In the genomic region with DNA sequence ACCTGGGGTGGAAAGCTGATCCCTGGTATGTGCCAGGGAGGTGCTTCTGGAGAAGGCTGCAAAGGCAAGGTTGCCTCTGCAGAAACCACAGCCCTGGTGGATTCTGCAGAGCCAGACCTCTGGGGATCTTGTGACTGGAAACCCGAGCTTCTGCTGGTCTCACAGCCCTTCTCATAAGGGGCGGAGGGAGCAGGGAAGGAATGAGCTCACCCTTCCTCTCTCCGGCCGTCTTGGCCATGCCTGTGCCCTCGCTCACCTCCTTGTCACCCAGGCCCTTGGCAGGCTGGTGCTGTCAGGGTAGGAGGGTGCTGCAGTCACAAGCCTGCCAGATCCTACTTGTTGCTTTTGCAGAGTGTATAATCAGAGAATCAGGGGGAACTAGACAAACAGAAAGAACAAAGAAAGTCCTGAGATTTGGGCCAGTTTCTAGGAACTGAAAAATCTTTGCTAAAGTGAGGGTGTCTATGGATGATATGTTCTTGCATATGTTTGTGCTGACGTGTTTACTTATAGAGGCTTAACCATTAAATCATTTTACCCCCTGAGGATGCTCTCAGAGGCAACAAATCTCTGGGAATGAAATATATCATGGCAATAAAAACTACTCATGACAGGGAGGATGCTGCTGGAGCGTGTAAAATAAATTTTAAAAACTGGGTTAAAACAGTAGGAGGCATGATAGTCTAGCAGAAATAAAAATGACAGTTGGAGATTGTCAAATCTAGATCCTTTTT, we compare ENCODE assay signal across 1 cellular context.
TF ChIP-seq lines count a peak whose summit lies in the region.

No MANE protein-coding gene starts in this region.

TF ChIP-seq in HEK293, 187 proteins besides CTCF, POLR2A, EP300 and RAD21 (continued from another document and continues in another):
- TF ChIP-seq ZNF394 (tag by site-specific recombination; IDR thresholded peaks at IDR 0.05; ENCODE audit: borderline replicate concordance) (0 out of 2 replicates have a peak, but pooled peaks have one; percentile 22), FEZF1 (tag by site-specific recombination; IDR thresholded peaks at IDR 0.05) (peak; percentile 78), OSR2 (tag by site-specific recombination; IDR thresholded peaks at IDR 0.05) (peak; percentile 72), ZNF629 (tag by site-specific recombination; IDR thresholded peaks at IDR 0.05) (peak; percentile 78), TRIM28 (IDR thresholded peaks at IDR 0.05; ENCODE audit: borderline replicate concordance, low read length) (peak; percentile 92), ZNF664 (tag by site-specific recombination; IDR thresholded peaks at IDR 0.05) (no peak), ZNF341 (tag by site-specific recombination; IDR thresholded peaks at IDR 0.05; ENCODE audit: low read depth) (peak; percentile 56), ZNF530 (tag by site-specific recombination; IDR thresholded peaks at IDR 0.05; ENCODE audit: low read depth) (no peak), EGR2 (tag by site-specific recombination; IDR thresholded peaks at IDR 0.05; ENCODE audit: low read depth) (no peak), WT1 (tag by site-specific recombination; IDR thresholded peaks at IDR 0.05) (peak; percentile 60; the same call in 1 of the 2 replicates), SP7 (tag by site-specific recombination; IDR thresholded peaks at IDR 0.05) (peak; percentile 97), ZBTB17 (tag by site-specific recombination; IDR thresholded peaks at IDR 0.05) (peak; percentile 93), ZXDB (tag by site-specific recombination; IDR thresholded peaks at IDR 0.05) (0 out of 2 replicates have a peak, but pooled peaks have one; percentile 31), ZNF600 (tag by site-specific recombination; IDR thresholded peaks at IDR 0.05) (peak; percentile 89), GLIS1 (tag by site-specific recombination; IDR thresholded peaks at IDR 0.05) (peak; percentile 83), ZNF571 (tag by site-specific recombination; IDR thresholded peaks at IDR 0.05) (no peak), ZBTB48 (tag by site-specific recombination; IDR thresholded peaks at IDR 0.05) (peak; percentile 84), ZNF391 (tag by site-specific recombination; IDR thresholded peaks at IDR 0.05; ENCODE audit: borderline replicate concordance, low read depth) (0 out of 2 replicates have a peak, but pooled peaks have one; percentile 45), SCRT1 (tag by site-specific recombination; IDR thresholded peaks at IDR 0.05; ENCODE audit: borderline replicate concordance) (peak; percentile 65; the same call in 1 of the 2 replicates), ZNF792 (tag by site-specific recombination; IDR thresholded peaks at IDR 0.05) (no peak), BCL11B (tag by site-specific recombination; IDR thresholded peaks at IDR 0.05; ENCODE audit: low read depth) (no peak; the same call in 1 of the 2 replicates), KLF10 (tag by site-specific recombination; IDR thresholded peaks at IDR 0.05) (0 out of 2 replicates have a peak, but pooled peaks have one; percentile 50), ZNF426 (tag by site-specific recombination; IDR thresholded peaks at IDR 0.05) (no peak), ZNF155 (tag by site-specific recombination; IDR thresholded peaks at IDR 0.05) (no peak), ZNF214 (tag by site-specific recombination; IDR thresholded peaks at IDR 0.05; ENCODE audit: borderline replicate concordance) (no peak), ZNF555 (tag by site-specific recombination; conservative IDR thresholded peaks at IDR 0.05) (no peak), IKZF3 (tag by site-specific recombination; IDR thresholded peaks at IDR 0.05) (peak; percentile 63; the same call in 1 of the 2 replicates), ZNF2 (tag by site-specific recombination; IDR thresholded peaks at IDR 0.05) (peak; percentile 56; the same call in 1 of the 2 replicates)
- TF ChIP-seq, protein P1, sequence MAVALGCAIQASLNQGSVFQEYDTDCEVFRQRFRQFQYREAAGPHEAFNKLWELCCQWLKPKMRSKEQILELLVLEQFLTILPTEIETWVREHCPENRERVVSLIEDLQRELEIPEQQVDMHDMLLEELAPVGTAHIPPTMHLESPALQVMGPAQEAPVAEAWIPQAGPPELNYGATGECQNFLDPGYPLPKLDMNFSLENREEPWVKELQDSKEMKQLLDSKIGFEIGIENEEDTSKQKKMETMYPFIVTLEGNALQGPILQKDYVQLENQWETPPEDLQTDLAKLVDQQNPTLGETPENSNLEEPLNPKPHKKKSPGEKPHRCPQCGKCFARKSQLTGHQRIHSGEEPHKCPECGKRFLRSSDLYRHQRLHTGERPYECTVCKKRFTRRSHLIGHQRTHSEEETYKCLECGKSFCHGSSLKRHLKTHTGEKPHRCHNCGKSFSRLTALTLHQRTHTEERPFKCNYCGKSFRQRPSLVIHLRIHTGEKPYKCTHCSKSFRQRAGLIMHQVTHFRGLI (tag by site-specific recombination; IDR thresholded peaks at IDR 0.05): no peak
- TF ChIP-seq, protein P2, sequence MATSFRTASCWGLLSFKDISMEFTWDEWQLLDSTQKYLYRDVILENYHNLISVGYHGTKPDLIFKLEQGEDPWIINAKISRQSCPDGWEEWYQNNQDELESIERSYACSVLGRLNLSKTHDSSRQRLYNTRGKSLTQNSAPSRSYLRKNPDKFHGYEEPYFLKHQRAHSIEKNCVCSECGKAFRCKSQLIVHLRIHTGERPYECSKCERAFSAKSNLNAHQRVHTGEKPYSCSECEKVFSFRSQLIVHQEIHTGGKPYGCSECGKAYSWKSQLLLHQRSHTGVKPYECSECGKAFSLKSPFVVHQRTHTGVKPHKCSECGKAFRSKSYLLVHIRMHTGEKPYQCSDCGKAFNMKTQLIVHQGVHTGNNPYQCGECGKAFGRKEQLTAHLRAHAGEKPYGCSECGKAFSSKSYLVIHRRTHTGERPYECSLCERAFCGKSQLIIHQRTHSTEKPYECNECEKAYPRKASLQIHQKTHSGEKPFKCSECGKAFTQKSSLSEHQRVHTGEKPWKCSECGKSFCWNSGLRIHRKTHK (tag by site-specific recombination; IDR thresholded peaks at IDR 0.05): no peak
- TF ChIP-seq, protein P3, sequence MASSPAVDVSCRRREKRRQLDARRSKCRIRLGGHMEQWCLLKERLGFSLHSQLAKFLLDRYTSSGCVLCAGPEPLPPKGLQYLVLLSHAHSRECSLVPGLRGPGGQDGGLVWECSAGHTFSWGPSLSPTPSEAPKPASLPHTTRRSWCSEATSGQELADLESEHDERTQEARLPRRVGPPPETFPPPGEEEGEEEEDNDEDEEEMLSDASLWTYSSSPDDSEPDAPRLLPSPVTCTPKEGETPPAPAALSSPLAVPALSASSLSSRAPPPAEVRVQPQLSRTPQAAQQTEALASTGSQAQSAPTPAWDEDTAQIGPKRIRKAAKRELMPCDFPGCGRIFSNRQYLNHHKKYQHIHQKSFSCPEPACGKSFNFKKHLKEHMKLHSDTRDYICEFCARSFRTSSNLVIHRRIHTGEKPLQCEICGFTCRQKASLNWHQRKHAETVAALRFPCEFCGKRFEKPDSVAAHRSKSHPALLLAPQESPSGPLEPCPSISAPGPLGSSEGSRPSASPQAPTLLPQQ (tag by site-specific recombination; IDR thresholded peaks at IDR 0.05): 0 out of 2 replicates have a peak, but pooled peaks have one; percentile 33
- TF ChIP-seq, protein P4, sequence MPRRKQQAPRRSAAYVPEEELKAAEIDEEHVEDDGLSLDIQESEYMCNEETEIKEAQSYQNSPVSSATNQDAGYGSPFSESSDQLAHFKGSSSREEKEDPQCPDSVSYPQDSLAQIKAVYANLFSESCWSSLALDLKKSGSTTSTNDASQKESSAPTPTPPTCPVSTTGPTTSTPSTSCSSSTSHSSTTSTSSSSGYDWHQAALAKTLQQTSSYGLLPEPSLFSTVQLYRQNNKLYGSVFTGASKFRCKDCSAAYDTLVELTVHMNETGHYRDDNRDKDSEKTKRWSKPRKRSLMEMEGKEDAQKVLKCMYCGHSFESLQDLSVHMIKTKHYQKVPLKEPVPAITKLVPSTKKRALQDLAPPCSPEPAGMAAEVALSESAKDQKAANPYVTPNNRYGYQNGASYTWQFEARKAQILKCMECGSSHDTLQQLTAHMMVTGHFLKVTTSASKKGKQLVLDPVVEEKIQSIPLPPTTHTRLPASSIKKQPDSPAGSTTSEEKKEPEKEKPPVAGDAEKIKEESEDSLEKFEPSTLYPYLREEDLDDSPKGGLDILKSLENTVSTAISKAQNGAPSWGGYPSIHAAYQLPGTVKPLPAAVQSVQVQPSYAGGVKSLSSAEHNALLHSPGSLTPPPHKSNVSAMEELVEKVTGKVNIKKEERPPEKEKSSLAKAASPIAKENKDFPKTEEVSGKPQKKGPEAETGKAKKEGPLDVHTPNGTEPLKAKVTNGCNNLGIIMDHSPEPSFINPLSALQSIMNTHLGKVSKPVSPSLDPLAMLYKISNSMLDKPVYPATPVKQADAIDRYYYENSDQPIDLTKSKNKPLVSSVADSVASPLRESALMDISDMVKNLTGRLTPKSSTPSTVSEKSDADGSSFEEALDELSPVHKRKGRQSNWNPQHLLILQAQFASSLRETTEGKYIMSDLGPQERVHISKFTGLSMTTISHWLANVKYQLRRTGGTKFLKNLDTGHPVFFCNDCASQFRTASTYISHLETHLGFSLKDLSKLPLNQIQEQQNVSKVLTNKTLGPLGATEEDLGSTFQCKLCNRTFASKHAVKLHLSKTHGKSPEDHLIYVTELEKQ (tag by site-specific recombination; IDR thresholded peaks at IDR 0.05; ENCODE audit: borderline replicate concordance): 0 out of 2 replicates have a peak, but pooled peaks have one; percentile 16
- TF ChIP-seq, protein P5, sequence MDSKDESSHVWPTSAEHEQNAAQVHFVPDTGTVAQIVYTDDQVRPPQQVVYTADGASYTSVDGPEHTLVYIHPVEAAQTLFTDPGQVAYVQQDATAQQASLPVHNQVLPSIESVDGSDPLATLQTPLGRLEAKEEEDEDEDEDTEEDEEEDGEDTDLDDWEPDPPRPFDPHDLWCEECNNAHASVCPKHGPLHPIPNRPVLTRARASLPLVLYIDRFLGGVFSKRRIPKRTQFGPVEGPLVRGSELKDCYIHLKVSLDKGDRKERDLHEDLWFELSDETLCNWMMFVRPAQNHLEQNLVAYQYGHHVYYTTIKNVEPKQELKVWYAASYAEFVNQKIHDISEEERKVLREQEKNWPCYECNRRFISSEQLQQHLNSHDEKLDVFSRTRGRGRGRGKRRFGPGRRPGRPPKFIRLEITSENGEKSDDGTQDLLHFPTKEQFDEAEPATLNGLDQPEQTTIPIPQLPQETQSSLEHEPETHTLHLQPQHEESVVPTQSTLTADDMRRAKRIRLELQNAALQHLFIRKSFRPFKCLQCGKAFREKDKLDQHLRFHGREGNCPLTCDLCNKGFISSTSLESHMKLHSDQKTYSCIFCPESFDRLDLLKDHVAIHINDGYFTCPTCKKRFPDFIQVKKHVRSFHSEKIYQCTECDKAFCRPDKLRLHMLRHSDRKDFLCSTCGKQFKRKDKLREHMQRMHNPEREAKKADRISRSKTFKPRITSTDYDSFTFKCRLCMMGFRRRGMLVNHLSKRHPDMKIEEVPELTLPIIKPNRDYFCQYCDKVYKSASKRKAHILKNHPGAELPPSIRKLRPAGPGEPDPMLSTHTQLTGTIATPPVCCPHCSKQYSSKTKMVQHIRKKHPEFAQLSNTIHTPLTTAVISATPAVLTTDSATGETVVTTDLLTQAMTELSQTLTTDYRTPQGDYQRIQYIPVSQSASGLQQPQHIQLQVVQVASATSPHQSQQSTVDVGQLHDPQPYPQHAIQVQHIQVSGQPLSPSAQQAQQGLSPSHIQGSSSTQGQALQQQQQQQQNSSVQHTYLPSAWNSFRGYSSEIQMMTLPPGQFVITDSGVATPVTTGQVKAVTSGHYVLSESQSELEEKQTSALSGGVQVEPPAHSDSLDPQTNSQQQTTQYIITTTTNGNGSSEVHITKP (tag by site-specific recombination; IDR thresholded peaks at IDR 0.05): peak; percentile 81
- TF ChIP-seq, protein P6, sequence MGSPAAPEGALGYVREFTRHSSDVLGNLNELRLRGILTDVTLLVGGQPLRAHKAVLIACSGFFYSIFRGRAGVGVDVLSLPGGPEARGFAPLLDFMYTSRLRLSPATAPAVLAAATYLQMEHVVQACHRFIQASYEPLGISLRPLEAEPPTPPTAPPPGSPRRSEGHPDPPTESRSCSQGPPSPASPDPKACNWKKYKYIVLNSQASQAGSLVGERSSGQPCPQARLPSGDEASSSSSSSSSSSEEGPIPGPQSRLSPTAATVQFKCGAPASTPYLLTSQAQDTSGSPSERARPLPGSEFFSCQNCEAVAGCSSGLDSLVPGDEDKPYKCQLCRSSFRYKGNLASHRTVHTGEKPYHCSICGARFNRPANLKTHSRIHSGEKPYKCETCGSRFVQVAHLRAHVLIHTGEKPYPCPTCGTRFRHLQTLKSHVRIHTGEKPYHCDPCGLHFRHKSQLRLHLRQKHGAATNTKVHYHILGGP (tag by site-specific recombination; IDR thresholded peaks at IDR 0.05): peak; percentile 95
- TF ChIP-seq, protein P7, sequence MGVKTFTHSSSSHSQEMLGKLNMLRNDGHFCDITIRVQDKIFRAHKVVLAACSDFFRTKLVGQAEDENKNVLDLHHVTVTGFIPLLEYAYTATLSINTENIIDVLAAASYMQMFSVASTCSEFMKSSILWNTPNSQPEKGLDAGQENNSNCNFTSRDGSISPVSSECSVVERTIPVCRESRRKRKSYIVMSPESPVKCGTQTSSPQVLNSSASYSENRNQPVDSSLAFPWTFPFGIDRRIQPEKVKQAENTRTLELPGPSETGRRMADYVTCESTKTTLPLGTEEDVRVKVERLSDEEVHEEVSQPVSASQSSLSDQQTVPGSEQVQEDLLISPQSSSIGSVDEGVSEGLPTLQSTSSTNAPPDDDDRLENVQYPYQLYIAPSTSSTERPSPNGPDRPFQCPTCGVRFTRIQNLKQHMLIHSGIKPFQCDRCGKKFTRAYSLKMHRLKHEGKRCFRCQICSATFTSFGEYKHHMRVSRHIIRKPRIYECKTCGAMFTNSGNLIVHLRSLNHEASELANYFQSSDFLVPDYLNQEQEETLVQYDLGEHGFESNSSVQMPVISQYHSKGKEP (tag by site-specific recombination; IDR thresholded peaks at IDR 0.05): peak; percentile 60; the same call in 1 of the 2 replicates
- TF ChIP-seq, protein P8, sequence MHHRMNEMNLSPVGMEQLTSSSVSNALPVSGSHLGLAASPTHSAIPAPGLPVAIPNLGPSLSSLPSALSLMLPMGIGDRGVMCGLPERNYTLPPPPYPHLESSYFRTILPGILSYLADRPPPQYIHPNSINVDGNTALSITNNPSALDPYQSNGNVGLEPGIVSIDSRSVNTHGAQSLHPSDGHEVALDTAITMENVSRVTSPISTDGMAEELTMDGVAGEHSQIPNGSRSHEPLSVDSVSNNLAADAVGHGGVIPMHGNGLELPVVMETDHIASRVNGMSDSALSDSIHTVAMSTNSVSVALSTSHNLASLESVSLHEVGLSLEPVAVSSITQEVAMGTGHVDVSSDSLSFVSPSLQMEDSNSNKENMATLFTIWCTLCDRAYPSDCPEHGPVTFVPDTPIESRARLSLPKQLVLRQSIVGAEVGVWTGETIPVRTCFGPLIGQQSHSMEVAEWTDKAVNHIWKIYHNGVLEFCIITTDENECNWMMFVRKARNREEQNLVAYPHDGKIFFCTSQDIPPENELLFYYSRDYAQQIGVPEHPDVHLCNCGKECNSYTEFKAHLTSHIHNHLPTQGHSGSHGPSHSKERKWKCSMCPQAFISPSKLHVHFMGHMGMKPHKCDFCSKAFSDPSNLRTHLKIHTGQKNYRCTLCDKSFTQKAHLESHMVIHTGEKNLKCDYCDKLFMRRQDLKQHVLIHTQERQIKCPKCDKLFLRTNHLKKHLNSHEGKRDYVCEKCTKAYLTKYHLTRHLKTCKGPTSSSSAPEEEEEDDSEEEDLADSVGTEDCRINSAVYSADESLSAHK (tag by site-specific recombination; IDR thresholded peaks at IDR 0.05): peak; percentile 67
